ENCODE assay signal across 1 cellular context in the genomic region with DNA sequence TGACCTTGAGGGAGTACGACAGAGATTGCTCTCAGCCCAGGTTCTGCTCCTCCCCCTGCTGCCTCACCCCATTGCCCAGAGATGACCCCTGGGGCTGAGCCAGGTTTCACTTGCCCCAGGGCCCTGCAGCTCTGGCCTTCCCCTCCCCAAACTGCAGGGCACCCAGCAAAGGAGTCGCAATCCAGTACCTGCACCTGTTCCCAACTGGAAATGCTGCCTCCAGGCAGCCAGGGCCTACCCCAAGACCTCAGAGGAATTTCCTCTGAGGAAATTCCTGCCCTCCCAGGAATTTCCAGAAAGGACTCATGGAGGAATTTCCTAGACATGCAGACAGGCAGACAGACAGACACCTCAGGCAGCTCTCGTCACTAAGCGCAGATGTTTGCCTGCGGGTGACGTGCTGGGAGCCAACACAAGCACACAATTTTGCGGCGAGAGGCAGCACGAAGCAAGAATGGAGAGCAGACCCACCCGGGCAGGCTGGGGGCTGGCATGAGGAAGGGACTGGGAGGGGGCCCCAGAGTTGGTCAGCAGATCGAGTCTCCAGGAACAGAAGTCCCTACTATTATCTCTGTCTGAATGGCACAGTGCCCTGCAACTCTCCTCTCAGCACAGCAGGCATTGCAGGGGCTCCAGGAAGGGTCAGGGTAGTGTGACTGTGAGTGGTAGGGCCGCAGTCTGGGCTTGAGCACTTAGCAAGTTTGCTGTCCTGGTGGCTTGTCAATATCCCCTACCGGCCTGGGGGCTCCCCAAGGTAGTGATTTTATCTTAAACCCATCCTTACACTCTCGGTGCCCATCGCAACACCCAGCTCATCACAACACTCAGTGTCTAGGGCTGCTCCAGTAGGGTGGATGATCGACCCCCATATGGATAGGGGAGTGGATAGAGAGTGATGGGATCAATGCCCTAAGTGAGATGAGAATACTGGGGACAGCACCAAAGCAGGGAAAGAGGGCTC.
TF ChIP-seq lines count a peak whose summit lies in the region.

No MANE protein-coding gene starts in this region.

TF ChIP-seq in HepG2, 621 proteins besides CTCF, POLR2A, EP300 and RAD21 (continued from another document):
- TF ChIP-seq, protein P1, sequence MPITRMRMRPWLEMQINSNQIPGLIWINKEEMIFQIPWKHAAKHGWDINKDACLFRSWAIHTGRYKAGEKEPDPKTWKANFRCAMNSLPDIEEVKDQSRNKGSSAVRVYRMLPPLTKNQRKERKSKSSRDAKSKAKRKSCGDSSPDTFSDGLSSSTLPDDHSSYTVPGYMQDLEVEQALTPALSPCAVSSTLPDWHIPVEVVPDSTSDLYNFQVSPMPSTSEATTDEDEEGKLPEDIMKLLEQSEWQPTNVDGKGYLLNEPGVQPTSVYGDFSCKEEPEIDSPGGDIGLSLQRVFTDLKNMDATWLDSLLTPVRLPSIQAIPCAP (CRISPR knock-in tag; IDR thresholded peaks at IDR 0.05; ENCODE audit: low read depth), result no peak
- TF ChIP-seq ZNF33B (CRISPR knock-in tag; IDR thresholded peaks at IDR 0.05) (0 out of 2 replicates have a peak, but pooled peaks have one; percentile 51), ZNF788 (CRISPR knock-in tag; IDR thresholded peaks at IDR 0.05; ENCODE audit: borderline replicate concordance) (0 out of 2 replicates have a peak, but pooled peaks have one; percentile 52), LCORL (IDR thresholded peaks at IDR 0.05) (no peak), LCORL (CRISPR knock-in tag; IDR thresholded peaks at IDR 0.05) (peak; percentile 50; the same call in 1 of the 2 replicates), ZNF746 (CRISPR knock-in tag; IDR thresholded peaks at IDR 0.05) (no peak), FOXA1 (IDR thresholded peaks at IDR 0.05) (no peak), FOXA1 (CRISPR knock-in tag; IDR thresholded peaks at IDR 0.05) (0 out of 2 replicates have a peak, but pooled peaks have one; percentile 3), POLR2G (IDR thresholded peaks at IDR 0.05; ENCODE audit: low read depth, low read length) (0 out of 2 replicates have a peak, but pooled peaks have one; percentile 2), ZNF589 (CRISPR knock-in tag; conservative IDR thresholded peaks at IDR 0.05) (0 out of 2 replicates have a peak, but pooled peaks have one; percentile 33)
- TF ChIP-seq, protein P2, sequence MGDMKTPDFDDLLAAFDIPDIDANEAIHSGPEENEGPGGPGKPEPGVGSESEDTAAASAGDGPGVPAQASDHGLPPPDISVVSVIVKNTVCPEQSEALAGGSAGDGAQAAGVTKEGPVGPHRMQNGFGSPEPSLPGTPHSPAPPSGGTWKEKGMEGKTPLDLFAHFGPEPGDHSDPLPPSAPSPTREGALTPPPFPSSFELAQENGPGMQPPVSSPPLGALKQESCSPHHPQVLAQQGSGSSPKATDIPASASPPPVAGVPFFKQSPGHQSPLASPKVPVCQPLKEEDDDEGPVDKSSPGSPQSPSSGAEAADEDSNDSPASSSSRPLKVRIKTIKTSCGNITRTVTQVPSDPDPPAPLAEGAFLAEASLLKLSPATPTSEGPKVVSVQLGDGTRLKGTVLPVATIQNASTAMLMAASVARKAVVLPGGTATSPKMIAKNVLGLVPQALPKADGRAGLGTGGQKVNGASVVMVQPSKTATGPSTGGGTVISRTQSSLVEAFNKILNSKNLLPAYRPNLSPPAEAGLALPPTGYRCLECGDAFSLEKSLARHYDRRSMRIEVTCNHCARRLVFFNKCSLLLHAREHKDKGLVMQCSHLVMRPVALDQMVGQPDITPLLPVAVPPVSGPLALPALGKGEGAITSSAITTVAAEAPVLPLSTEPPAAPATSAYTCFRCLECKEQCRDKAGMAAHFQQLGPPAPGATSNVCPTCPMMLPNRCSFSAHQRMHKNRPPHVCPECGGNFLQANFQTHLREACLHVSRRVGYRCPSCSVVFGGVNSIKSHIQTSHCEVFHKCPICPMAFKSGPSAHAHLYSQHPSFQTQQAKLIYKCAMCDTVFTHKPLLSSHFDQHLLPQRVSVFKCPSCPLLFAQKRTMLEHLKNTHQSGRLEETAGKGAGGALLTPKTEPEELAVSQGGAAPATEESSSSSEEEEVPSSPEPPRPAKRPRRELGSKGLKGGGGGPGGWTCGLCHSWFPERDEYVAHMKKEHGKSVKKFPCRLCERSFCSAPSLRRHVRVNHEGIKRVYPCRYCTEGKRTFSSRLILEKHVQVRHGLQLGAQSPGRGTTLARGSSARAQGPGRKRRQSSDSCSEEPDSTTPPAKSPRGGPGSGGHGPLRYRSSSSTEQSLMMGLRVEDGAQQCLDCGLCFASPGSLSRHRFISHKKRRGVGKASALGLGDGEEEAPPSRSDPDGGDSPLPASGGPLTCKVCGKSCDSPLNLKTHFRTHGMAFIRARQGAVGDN (CRISPR knock-in tag; IDR thresholded peaks at IDR 0.05), result peak; percentile 66
- TF ChIP-seq, protein P3, sequence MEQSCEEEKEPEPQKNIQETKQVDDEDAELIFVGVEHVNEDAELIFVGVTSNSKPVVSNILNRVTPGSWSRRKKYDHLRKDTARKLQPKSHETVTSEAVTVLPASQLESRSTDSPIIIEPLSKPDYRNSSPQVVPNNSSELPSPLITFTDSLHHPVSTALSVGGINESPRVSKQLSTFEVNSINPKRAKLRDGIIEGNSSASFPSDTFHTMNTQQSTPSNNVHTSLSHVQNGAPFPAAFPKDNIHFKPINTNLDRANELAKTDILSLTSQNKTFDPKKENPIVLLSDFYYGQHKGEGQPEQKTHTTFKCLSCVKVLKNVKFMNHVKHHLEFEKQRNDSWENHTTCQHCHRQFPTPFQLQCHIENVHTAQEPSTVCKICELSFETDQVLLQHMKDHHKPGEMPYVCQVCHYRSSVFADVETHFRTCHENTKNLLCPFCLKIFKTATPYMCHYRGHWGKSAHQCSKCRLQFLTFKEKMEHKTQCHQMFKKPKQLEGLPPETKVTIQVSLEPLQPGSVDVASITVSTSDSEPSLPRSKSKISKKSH (CRISPR knock-in tag; IDR thresholded peaks at IDR 0.05; ENCODE audit: borderline replicate concordance), result 0 out of 2 replicates have a peak, but pooled peaks have one; percentile 53
TF ChIP-seq in HepG2: peak in this region for 58.
